In the genomic region with DNA sequence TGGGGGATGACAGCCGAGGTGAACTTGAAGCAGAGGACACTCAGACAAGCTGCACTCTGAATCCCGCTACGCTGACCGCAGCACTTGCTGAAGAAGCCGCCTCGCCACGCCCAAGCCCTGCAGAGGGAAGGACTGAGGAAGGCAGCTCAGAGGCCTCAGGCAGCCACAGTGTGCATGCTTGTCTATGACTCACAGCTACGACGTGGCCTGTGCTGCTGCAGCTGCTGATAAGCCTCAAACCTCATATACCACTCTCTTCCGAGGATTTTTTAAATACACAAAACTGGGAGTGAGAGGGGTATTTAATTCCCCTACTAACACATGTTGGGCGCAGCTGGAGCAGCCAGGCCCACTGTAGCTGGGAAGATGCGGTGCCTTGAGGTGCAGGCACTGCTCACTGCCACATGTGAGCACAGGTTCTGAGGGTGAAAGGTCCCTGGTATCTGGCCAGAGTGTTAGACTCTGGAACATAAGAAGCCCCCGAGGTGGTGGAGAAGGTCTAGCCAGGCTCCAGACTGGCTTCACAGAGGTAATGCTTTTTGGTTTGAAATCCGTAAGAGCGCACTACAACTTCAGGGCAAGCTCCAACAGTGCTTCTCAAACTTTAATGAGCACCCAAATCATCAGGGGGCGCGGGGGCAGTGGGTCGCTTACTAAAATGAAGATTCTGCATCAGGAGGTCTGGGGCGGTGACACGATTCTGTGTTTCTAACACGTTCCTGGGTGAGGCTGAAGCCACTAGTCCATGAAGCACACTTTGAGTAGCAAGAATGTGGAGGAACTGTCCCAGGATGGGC, we compare ENCODE assay signal across 8 cellular contexts.
A peak's percentile ranks its signal among the peaks of the same experiment; 100 is the strongest.
DNase-seq lines count a peak whose midpoint lies in the region; ATAC-seq, FAIRE-seq and TF ChIP-seq lines count a peak whose summit lies in the region.

No MANE protein-coding gene starts in this region.

- H3K36me3 ChIP-seq in PC-3 (ENCODE audit: low read depth, low read length) (no peaks in the 10 kb centered on the region), sigmoid colon (no peaks in the 10 kb centered on the region)

- H3F3A ChIP-seq in PC-3 (ENCODE audit: low read length, unreplicated experiment): no peaks in the 10 kb centered on the region

- CTCF ChIA-PET in PC-3 (lab: Charles Lee): interaction anchor here (0.6 to 1.1 kb wide), 2 partner anchors 75 to 247 kb away, joined by 4 to 11 read pairs; no protein-coding TSS in a partner anchor

- H3K9me3 ChIP-seq in PC-3 (ENCODE audit: low read length) (no peaks in the 10 kb centered on the region), sigmoid colon (no peaks in the 10 kb centered on the region)

- H3K4me1 ChIP-seq in PC-3 (ENCODE audit: insufficient read depth, low read length): peaks cover 42% of the 10 kb centered on the region
- peaks cover 26% of the 10 kb centered on the region for H3K4me1 ChIP-seq in foreskin keratinocyte
- peaks cover 0 to 5% (median 4%) of the 10 kb centered on the region in 4 donors for H3K4me1 ChIP-seq in sigmoid colon

- H4K20me1 ChIP-seq in PC-3 (ENCODE audit: low read length): no peaks in the 10 kb centered on the region

- H3K9ac ChIP-seq in PC-3 (ENCODE audit: low read length): peak overlapping the region; percentile 69

- FAIRE-seq in GM19239 (lab: Jason Lieb, UNC): peak; percentile 88

- no peak for TF ChIP-seq POLR2A in sigmoid colon (IDR thresholded peaks at IDR 0.05)

- TF ChIP-seq EP300 in sigmoid colon (IDR thresholded peaks at IDR 0.05): no peak

- no TSS peak for BruUV-seq in PC-3 (replicated peaks; lab: Mats Ljungman, UMichigan)

- peak overlapping the region; percentile 55; the same call in 1 of the 2 replicates for H2AFZ ChIP-seq in PC-3 (ENCODE audit: low read length)

- no peaks in the 10 kb centered on the region for H3K9me2 ChIP-seq in PC-3 (replicated peaks; ENCODE audit: low read length)

- H3K4me3 ChIP-seq in PC-3 (ENCODE audit: low read length) (no peak overlapping the region), sigmoid colon (no peak overlapping the region)

- peak overlapping the region; percentile 59 for H3K4me2 ChIP-seq in PC-3 (ENCODE audit: low read length)

- POLR2A ChIA-PET in PC-3 (lab: Charles Lee; ENCODE audit: unreplicated experiment): no interaction called here

- H3K27ac ChIP-seq in PC-3 (ENCODE audit: low read length) (peak overlapping the region; percentile 87), foreskin keratinocyte (peak overlapping the region; percentile 68), sigmoid colon (no peak overlapping the region)

- H3K79me2 ChIP-seq in PC-3 (ENCODE audit: low read length): no peaks in the 10 kb centered on the region

- no peak for TF ChIP-seq CTCF in PC-3 (conservative IDR thresholded peaks at IDR 0.05; ENCODE audit: low read depth, low read length)
- TF ChIP-seq CTCF in foreskin keratinocyte (conservative IDR thresholded peaks at IDR 0.05): peak; percentile 2
- TF ChIP-seq CTCF in sigmoid colon (IDR thresholded peaks at IDR 0.05): no peak

- H3K27me3 ChIP-seq in PC-3 (ENCODE audit: low read length) (no peaks in the 10 kb centered on the region), foreskin keratinocyte (no peaks in the 10 kb centered on the region), sigmoid colon (no peaks in the 10 kb centered on the region)

- ATAC-seq in PC-3 (peak; percentile 84), foreskin keratinocyte (peak; percentile 98), GM19455 (IDR thresholded peaks at IDR 0.05; ENCODE audit: unreplicated experiment) (no peak)

- intact Hi-C loops in PC-3 (cut with micrococcal nuclease): loop anchor here (1.0 to 5.0 kb wide), 2 partner anchors 27 to 48 kb away; no protein-coding TSS in a partner anchor
- intact Hi-C loops in sigmoid colon (cut with DNase I): no loop called here

- DNase-seq in GM19239 (ENCODE audit: insufficient read length, low spot score): no peak
- DNase-seq in PC-3: peak; percentile 89
- DNase-seq in activated T-helper 1 cell treated with Interleukin-2 at 50 U/mL for 16 hours (ENCODE audit: low read depth): peak; percentile 41
- peak; percentile 74 to 90 for DNase-seq in foreskin keratinocyte
- peak; percentile 80 for DNase-seq in sigmoid colon
- DNase-seq in NCI-H82 treated with DMSO at 0.1 percent for 48 hours (lab: John Stamatoyannopoulos, UW; ENCODE audit: unreplicated experiment): no peak
- no peak for DNase-seq in SK-N-DZ (ENCODE audit: low spot score)

- WGBS in sigmoid colon, 2 donors: 42 to 55% methylated on average over 21 of the region's 21 CpGs

Comparison
In these comparisons a context has a peak if more than half of its experiments do, and no peak if none do; other contexts are left out.
1. DNase-seq: peak in PC-3 (single experiment), activated T-helper 1 cell treated with Interleukin-2 at 50 U/mL for 16 hours (single experiment), foreskin keratinocyte (2 of 2) and sigmoid colon (single experiment); none in GM19239 (single experiment), NCI-H82 treated with DMSO at 0.1 percent for 48 hours (single experiment) and SK-N-DZ (single experiment).
2. H3K27ac ChIP-seq: peak in PC-3 (single experiment) and foreskin keratinocyte (single experiment); none in sigmoid colon (0 of 4).